In genomic region chr1:32066489-32066873, GRCh38 we compare ENCODE assay signal across 8 cellular contexts. TPM values are rescaled to one million over a fixed set of nuclear protein-coding genes. Genes with fewer than 3 reads are reported as not detected.
DNase-seq lines count a peak whose midpoint lies in the region; ATAC-seq and TF ChIP-seq lines count a peak whose summit lies in the region.

No MANE protein-coding gene starts in this region.

- TF ChIP-seq RAD21 in HCT116 (IDR thresholded peaks at IDR 0.05; ENCODE audit: low read depth): no peak

- POLR2A ChIA-PET in A673 (lab: Charles Lee; ENCODE audit: low non-redundant PET) (interaction anchor here (0.5 to 0.7 kb wide), 2 partner anchors 10 to 63 kb away, joined by 3 to 5 read pairs; no protein-coding TSS in a partner anchor), HCT116 (lab: Charles Lee) (no interaction called here)

- ATAC-seq in HCT116 (peak; percentile 31), omental fat pad (ENCODE audit: low FRiP score) (peak; percentile 37), GM21390 (IDR thresholded peaks at IDR 0.05; ENCODE audit: unreplicated experiment) (no peak)

- CTCF ChIA-PET in A673 (lab: Charles Lee) (no interaction called here), HCT116 (lab: Charles Lee) (interaction anchor here (1.3 kb wide), 1 partner anchor 88 kb away, joined by 4 read pairs; no protein-coding TSS in a partner anchor)

- RAD21 ChIA-PET in HCT116 (lab: Charles Lee; ENCODE audit: low non-redundant PET in 1 of 2, low total read pairs in 2 of 2, uncharacterized antibody in 2 of 2, unreplicated experiment in 2 of 2): interaction anchor here in 1 of 2 experiments (0.7 to 0.8 kb wide), 2 partner anchors 8 to 122 kb away, joined by 3 read pairs; no protein-coding TSS in a partner anchor

- no peak for TF ChIP-seq POLR2A in HCT116 (IDR thresholded peaks at IDR 0.05; ENCODE audit: borderline replicate concordance, extremely low read depth, insufficient read depth, insufficient read length)

- peaks cover 1% of the 10 kb centered on the region for H3K36me3 ChIP-seq in A673 (ENCODE audit: insufficient read depth, low read length, poor library complexity, severe bottlenecking)
- H3K36me3 ChIP-seq in HCT116 (ENCODE audit: control insufficient read depth in 1 of 2, insufficient read depth in 2 of 2, low read length in 2 of 2): peaks cover 2 to 3% of the 10 kb centered on the region in 2 experiments; a peak in 3 of 4 replicates
- peaks cover 31% of the 10 kb centered on the region for H3K36me3 ChIP-seq in SJSA1
- H3K36me3 ChIP-seq in fibroblast of lung (ENCODE audit: control insufficient read depth, insufficient read depth, low read length): no peaks in the 10 kb centered on the region

- no peaks in the 10 kb centered on the region for H3K9me2 ChIP-seq in HCT116 (ENCODE audit: insufficient read depth)

- H3K9me3 ChIP-seq in A673 (ENCODE audit: low read depth, low read length, poor library complexity, severe bottlenecking) (no peaks in the 10 kb centered on the region), HCT116 (ENCODE audit: control insufficient read depth in 1 of 2, insufficient read depth in 1 of 2, low read depth in 1 of 2, low read length in 2 of 2) (no peaks in the 10 kb centered on the region), SJSA1 (replicated peaks) (no peaks in the 10 kb centered on the region), fibroblast of lung (ENCODE audit: control insufficient read depth, insufficient read depth, low read depth, low read length) (no peaks in the 10 kb centered on the region)

- intact Hi-C loops in A673 (cut with micrococcal nuclease; ENCODE audit: unreplicated experiment): loop anchor here (10.0 kb wide), 1 partner anchor 102 kb away; no protein-coding TSS in a partner anchor
- intact Hi-C loops in HCT116 (cut with micrococcal nuclease): loop anchor here (10.0 kb wide), 1 partner anchor 252 kb away; the partner anchor contains the start of gene SPOCD1

- H3K79me2 ChIP-seq in HCT116 (ENCODE audit: insufficient read depth, low read length): no peaks in the 10 kb centered on the region
- H3K79me2 ChIP-seq in fibroblast of lung (ENCODE audit: control insufficient read depth, insufficient read depth, low read length): no peaks in the 10 kb centered on the region

- peak overlapping the region; percentile 59 for H3K27ac ChIP-seq in A673 (ENCODE audit: low read depth, low read length, poor library complexity, severe bottlenecking)
- peak overlapping the region; percentile 10; the same call in 1 of the 2 replicates for H3K27ac ChIP-seq in HCT116 (ENCODE audit: low read depth, low read length)
- peak overlapping the region; percentile 6; the same call in 1 of the 2 replicates for H3K27ac ChIP-seq in SJSA1
- H3K27ac ChIP-seq in fibroblast of lung (ENCODE audit: insufficient read depth, low read length): no peak overlapping the region

- TF ChIP-seq CTCF in A673 (conservative IDR thresholded peaks at IDR 0.05; ENCODE audit: low read depth, low read length): no peak
- no peak for TF ChIP-seq CTCF in HCT116 (IDR thresholded peaks at IDR 0.05 in 2 of 3, conservative IDR thresholded peaks at IDR 0.05 in 1 of 3; ENCODE audit: borderline replicate concordance in 1 of 3, insufficient read depth in 1 of 3, low read depth in 2 of 3, low read length in 2 of 3)
- TF ChIP-seq CTCF in fibroblast of lung (conservative IDR thresholded peaks at IDR 0.05 in 1 of 2, IDR thresholded peaks at IDR 0.05 in 1 of 2; ENCODE audit: low read depth in 1 of 2, low read length in 2 of 2): no peak
- no peak for TF ChIP-seq CTCF in omental fat pad (IDR thresholded peaks at IDR 0.05)

- no peak overlapping the region for H2AFZ ChIP-seq in HCT116 (ENCODE audit: low read depth, low read length, poor library complexity, severe bottlenecking)
- no peak overlapping the region for H2AFZ ChIP-seq in fibroblast of lung (ENCODE audit: low read length)

- H3K4me2 ChIP-seq in HCT116 (ENCODE audit: low read length) (peak overlapping the region; percentile 25), fibroblast of lung (ENCODE audit: extremely low read depth, insufficient read depth, low read length) (no peak overlapping the region)

- H3K4me1 ChIP-seq in A673 (ENCODE audit: insufficient read depth, low read length, poor library complexity, severe bottlenecking): peaks cover 45% of the 10 kb centered on the region
- peaks cover 31 to 39% of the 10 kb centered on the region in 2 experiments for H3K4me1 ChIP-seq in HCT116 (ENCODE audit: control insufficient read depth in 1 of 2, insufficient read depth in 2 of 2, low read length in 2 of 2)
- peaks cover 54% of the 10 kb centered on the region for H3K4me1 ChIP-seq in SJSA1 (replicated peaks)
- peaks cover 17% of the 10 kb centered on the region for H3K4me1 ChIP-seq in fibroblast of lung (ENCODE audit: control insufficient read depth, extremely low read depth, insufficient read depth, low read length)

- DNase-seq in A673 (ENCODE audit: low spot score) (peak; percentile 99), HCT116 (ENCODE audit: low read depth, low spot score) (peak; percentile 48), SJSA1 (ENCODE audit: low read depth in 1 of 2, low spot score in 2 of 2) (peak; percentile 66 to 67), fibroblast of lung (ENCODE audit: low read depth in 2 of 2) (peak; percentile 76 to 77), omental fat pad (ENCODE audit: low spot score) (no peak), NCI-H146 treated with DMSO at 0.1 percent for 48 hours (lab: John Stamatoyannopoulos, UW; ENCODE audit: unreplicated experiment) (no peak), T-helper 9 cell (no peak)

- H3K9ac ChIP-seq in HCT116 (ENCODE audit: low read length): no peak overlapping the region
- H3K9ac ChIP-seq in fibroblast of lung (ENCODE audit: insufficient read depth, low read length): no peak overlapping the region

- BruUV-seq in A673 (replicated peaks; lab: Mats Ljungman, UMichigan) (TSS peak; percentile 19), HCT116 (replicated peaks; lab: Mats Ljungman, UMichigan) (no TSS peak)

- H3K4me3 ChIP-seq in A673 (ENCODE audit: low read depth, low read length, poor library complexity, severe bottlenecking): no peak overlapping the region
- no peak overlapping the region for H3K4me3 ChIP-seq in HCT116 (replicated peaks in 1 of 2; ENCODE audit: low read depth in 1 of 2, low read length in 2 of 2)
- no peak overlapping the region for H3K4me3 ChIP-seq in SJSA1
- no peak overlapping the region for H3K4me3 ChIP-seq in fibroblast of lung (replicated peaks in 1 of 4; ENCODE audit: control extremely low read depth in 1 of 4, insufficient read depth in 1 of 4, low read depth in 3 of 4, low read length in 4 of 4)

- H3K27me3 ChIP-seq in A673 (replicated peaks; ENCODE audit: insufficient read depth, low read depth, low read length, poor library complexity) (no peaks in the 10 kb centered on the region), HCT116 (ENCODE audit: insufficient read depth, low read length) (no peaks in the 10 kb centered on the region), SJSA1 (replicated peaks) (no peaks in the 10 kb centered on the region), fibroblast of lung (ENCODE audit: control insufficient read depth, insufficient read depth, low read length) (no peaks in the 10 kb centered on the region)

- H4K20me1 ChIP-seq in HCT116 (ENCODE audit: insufficient read depth) (no peaks in the 10 kb centered on the region), fibroblast of lung (ENCODE audit: control insufficient read depth, extremely low read depth, insufficient read depth, low read length) (no peaks in the 10 kb centered on the region)

TF ChIP-seq in HCT116, 20 proteins besides CTCF, POLR2A, EP300 and RAD21 (continues in another document):
- TF ChIP-seq JUND (IDR thresholded peaks at IDR 0.05) (0 out of 2 replicates have a peak, but pooled peaks have one; percentile 5), ELF1 (IDR thresholded peaks at IDR 0.05; ENCODE audit: borderline replicate concordance, low read depth) (no peak), EGR1 (IDR thresholded peaks at IDR 0.05; ENCODE audit: low read depth) (no peak)

RNA-seq across cellular contexts. Expression of gene TMEM39B, which starts 6.3 kb away (rescaled TPM):
- total RNA-seq in A673 (2021): 30.4 and 32.4 TPM in 2 replicates
- 22.8 TPM for total RNA-seq in HCT116 (2021; ENCODE audit: unreplicated experiment)
- 28.0 and 29.2 TPM in 2 replicates for polyA plus RNA-seq in HCT116 (2012)
- 2.9 and 5.8 TPM in 2 replicates for total RNA-seq in SJSA1 (2014; rRNA removed; shearing (Covaris generic))
- 4.4 and 7.9 TPM in 2 replicates for total RNA-seq in fibroblast of lung
- polyA plus RNA-seq in fibroblast of lung: 11.1 and 15.0 TPM in 2 replicates
- polyA plus RNA-seq in fibroblast of lung (2012): 18.9 and 20.8 TPM in 2 replicates
- 37.6 and 58.4 TPM in 2 replicates for polyA minus RNA-seq in fibroblast of lung (ENCODE audit: low replicate concordance)
- 1 to 10 TPM; 2.5 to 5.6 (median 3.6) TPM for total RNA-seq in omental fat pad

RNA-seq across cellular contexts. Expression of gene KPNA6, which starts 41.4 kb away (rescaled TPM):
- total RNA-seq in A673 (2021) (96.8 and 97.4 TPM in 2 replicates), HCT116 (2021; ENCODE audit: unreplicated experiment) (79.9 TPM), fibroblast of lung (27.0 and 40.1 TPM in 2 replicates), omental fat pad (10 to 100 TPM; 35.3 to 51.2 (median 39.1) TPM)
- polyA plus RNA-seq in HCT116 (2012): 18.1 and 20.4 TPM in 2 replicates
- 45.4 and 54.4 TPM in 2 replicates for total RNA-seq in SJSA1 (2014; rRNA removed; shearing (Covaris generic))
- 44.4 and 48.5 TPM in 2 replicates for polyA plus RNA-seq in fibroblast of lung
- 29.5 and 32.5 TPM in 2 replicates for polyA plus RNA-seq in fibroblast of lung (2012)
- 60.3 and 70.8 TPM in 2 replicates for polyA minus RNA-seq in fibroblast of lung (ENCODE audit: low replicate concordance)

RNA-seq across cellular contexts. Expression of gene KHDRBS1, which starts 52.8 kb away (rescaled TPM):
- 226 and 236 TPM in 2 replicates for total RNA-seq in A673 (2021)
- total RNA-seq in HCT116 (2021; ENCODE audit: unreplicated experiment): 215 TPM
- 104 and 129 TPM in 2 replicates for polyA plus RNA-seq in HCT116 (2012)
- 61.1 and 74.6 TPM in 2 replicates for total RNA-seq in SJSA1 (2014; rRNA removed; shearing (Covaris generic))
- 42.1 and 56.0 TPM in 2 replicates for total RNA-seq in fibroblast of lung
- polyA plus RNA-seq in fibroblast of lung: 73.0 and 84.8 TPM in 2 replicates
- polyA plus RNA-seq in fibroblast of lung (2012): 121 and 148 TPM in 2 replicates
- 120 and 145 TPM in 2 replicates for polyA minus RNA-seq in fibroblast of lung (ENCODE audit: low replicate concordance)
- total RNA-seq in omental fat pad: 10 to 100 TPM; 49.6 to 63.5 (median 57.2) TPM

Comparison
In these comparisons a context has a peak if more than half of its experiments do, and no peak if none do; other contexts are left out.
1. DNase-seq: peak in A673 (single experiment), HCT116 (single experiment), SJSA1 (2 of 2) and fibroblast of lung (2 of 2); none in omental fat pad (single experiment), NCI-H146 treated with DMSO at 0.1 percent for 48 hours (single experiment) and T-helper 9 cell (single experiment).